24 cellular contexts compared by ENCODE assay signal in genomic region chr5:157506066-157506590, GRCh38. TPM values are rescaled to one million over a fixed set of nuclear protein-coding genes. Genes with fewer than 3 reads are reported as not detected.
DNase-seq lines count a peak whose midpoint lies in the region; ATAC-seq and TF ChIP-seq lines count a peak whose summit lies in the region.
"Had no signal": no experiment of that assay in that cellular context is flagged by ENCODE, and none has a peak within 500 bp of the region (broad histone marks: within the 10 kb centered on the region; RNA-seq: fewer than 3 reads in every experiment).

No MANE protein-coding gene starts in this region.

- no peaks in the 10 kb centered on the region for H3K27me3 ChIP-seq in SJCRH30
- no peaks in the 10 kb centered on the region for H3K27me3 ChIP-seq in transverse colon

- H3K4me1 Mint-ChIP-seq in activated CD8-positive, alpha-beta T cell treated with anti-CD3 and anti-CD28 coated beads, Interleukin-2, amount 10 ng/mL, durations not matched to agents 7 days and 5 days (ENCODE audit: low read depth), result peaks cover 30% of the 10 kb centered on the region
- no peaks in the 10 kb centered on the region for H3K4me1 Mint-ChIP-seq in activated CD8-positive, alpha-beta T cell treated with anti-CD3 and anti-CD28 coated beads for 36 hours (ENCODE audit: low read depth)
- peaks cover 22 to 33% of the 10 kb centered on the region in 2 donors for H3K4me1 Mint-ChIP-seq in natural killer cell treated with Interleukin-12 subunit alpha and Interleukin-12 subunit beta and Interleukin-15 and Interleukin-18, amount 100 ng/mL, for 72 hours (ENCODE audit: low read depth in 2 of 2)

- ATAC-seq in activated CD8-positive, alpha-beta T cell treated with anti-CD3 and anti-CD28 coated beads, Interleukin-2, amount 10 ng/mL, durations not matched to agents 7 days and 5 days, result no peak
- no peak for ATAC-seq in activated CD8-positive, alpha-beta T cell treated with anti-CD3 and anti-CD28 coated beads for 36 hours
- no peak for ATAC-seq in natural killer cell treated with Interleukin-12 subunit alpha and Interleukin-12 subunit beta and Interleukin-15 and Interleukin-18, amount 100 ng/mL, for 72 hours
- ATAC-seq: A549; activated naive CD8-positive, alpha-beta T cell treated with anti-CD3 and anti-CD28 coated beads, Interleukin-2, amount 50 U/mL, for 24 hours had no signal

- TF ChIP-seq EP300 in transverse colon (IDR thresholded peaks at IDR 0.05; ENCODE audit: low read depth), result no peak

- peaks cover 80% of the 10 kb centered on the region for H3K36me3 Mint-ChIP-seq in activated CD8-positive, alpha-beta T cell treated with anti-CD3 and anti-CD28 coated beads, Interleukin-2, amount 10 ng/mL, durations not matched to agents 7 days and 5 days (ENCODE audit: low read depth)
- H3K36me3 Mint-ChIP-seq in activated CD8-positive, alpha-beta T cell treated with anti-CD3 and anti-CD28 coated beads for 36 hours (ENCODE audit: low read depth), result no peaks in the 10 kb centered on the region
- H3K36me3 Mint-ChIP-seq in natural killer cell treated with Interleukin-12 subunit alpha and Interleukin-12 subunit beta and Interleukin-15 and Interleukin-18, amount 100 ng/mL, for 72 hours, result peaks cover 46% of the 10 kb centered on the region
- H3K36me3 Mint-ChIP-seq: immature natural killer cell had no signal

- H3K27me3 Mint-ChIP-seq in activated CD8-positive, alpha-beta T cell treated with anti-CD3 and anti-CD28 coated beads, Interleukin-2, amount 10 ng/mL, durations not matched to agents 7 days and 5 days (ENCODE audit: low read depth), result no peaks in the 10 kb centered on the region
- H3K27me3 Mint-ChIP-seq in activated CD8-positive, alpha-beta T cell treated with anti-CD3 and anti-CD28 coated beads for 36 hours, result no peaks in the 10 kb centered on the region
- H3K27me3 Mint-ChIP-seq in natural killer cell treated with Interleukin-12 subunit alpha and Interleukin-12 subunit beta and Interleukin-15 and Interleukin-18, amount 100 ng/mL, for 72 hours, result no peaks in the 10 kb centered on the region
- H3K27me3 Mint-ChIP-seq: activated naive CD8-positive, alpha-beta T cell treated with anti-CD3 and anti-CD28 coated beads, Interleukin-2, amount 50 U/mL, for 24 hours had no signal

- intact Hi-C loops in activated CD8-positive, alpha-beta T cell treated with anti-CD3 and anti-CD28 coated beads for 36 hours (cut with micrococcal nuclease), result no loop called here
- intact Hi-C loops in transverse colon (cut with DNase I; ENCODE audit: low total_unique reads), result no loop called here

- CTCF ChIA-PET in activated CD8-positive, alpha-beta T cell treated with anti-CD3 and anti-CD28 coated beads, Interleukin-2, amount 10 ng/mL, durations not matched to agents 7 days and 5 days (lab: Charles Lee), result no interaction called here
- CTCF ChIA-PET in activated CD8-positive, alpha-beta T cell treated with anti-CD3 and anti-CD28 coated beads for 36 hours (lab: Charles Lee), result interaction anchor here (0.9 kb wide), 1 partner anchor 34 kb away, joined by 3 read pairs; no protein-coding TSS in a partner anchor

- no peak overlapping the region for H3K4me3 Mint-ChIP-seq in activated CD8-positive, alpha-beta T cell treated with anti-CD3 and anti-CD28 coated beads, Interleukin-2, amount 10 ng/mL, durations not matched to agents 7 days and 5 days
- H3K4me3 Mint-ChIP-seq in activated CD8-positive, alpha-beta T cell treated with anti-CD3 and anti-CD28 coated beads for 36 hours, result no peak overlapping the region
- no peak overlapping the region for H3K4me3 Mint-ChIP-seq in natural killer cell treated with Interleukin-12 subunit alpha and Interleukin-12 subunit beta and Interleukin-15 and Interleukin-18, amount 100 ng/mL, for 72 hours
- H3K4me3 Mint-ChIP-seq: activated naive CD8-positive, alpha-beta T cell treated with anti-CD3 and anti-CD28 coated beads, Interleukin-2, amount 50 U/mL, for 24 hours; CD14-positive monocyte; dendritic cell treated with granulocyte-macrophage colony-stimulating factor and Interleukin-4, amounts not matched to agents 40 ng/mL and 50 ng/mL, for 4 days; immature natural killer cell had no signal

- H3K9me3 ChIP-seq in SJCRH30 (replicated peaks) (no peaks in the 10 kb centered on the region), transverse colon (no peaks in the 10 kb centered on the region)
- H3K9me3 ChIP-seq: A549, mucosa of descending colon had no signal

- DNase-seq in activated CD8-positive, alpha-beta T cell treated with anti-CD3 and anti-CD28 coated beads, Interleukin-2, amount 10 ng/mL, durations not matched to agents 7 days and 5 days, result no peak
- no peak for DNase-seq in activated CD8-positive, alpha-beta T cell treated with anti-CD3 and anti-CD28 coated beads for 36 hours
- DNase-seq in SJCRH30 (peak; percentile 24 to 69), fibroblast of villous mesenchyme (ENCODE audit: low read depth) (peak; percentile 79), transverse colon (no peak), kidney glomerular epithelial cell (lab: John Stamatoyannopoulos, UW) (no peak), dermis blood vessel endothelial cell (no peak)
- no peak for DNase-seq in natural killer cell treated with Interleukin-12 subunit alpha and Interleukin-12 subunit beta and Interleukin-15 and Interleukin-18, amount 100 ng/mL, for 72 hours (ENCODE audit: low spot score)
- DNase-seq: activated naive CD8-positive, alpha-beta T cell treated with anti-CD3 and anti-CD28 coated beads, Interleukin-2, amount 50 U/mL, for 24 hours; DMS 273 treated with DMSO at 0.1 percent for 48 hours; GF-D8; immature natural killer cell; left ventricle myocardium superior; NCI-H187; NCI-H2227 treated with DMSO at 0.1 percent for 48 hours; NCI-H82; SHP77; stimulated activated CD4-positive, alpha-beta T cell treated with anti-CD3 and anti-CD28 coated beads, Interleukin-4, amount 100 ng/mL, for 24 hours had no signal

- TF ChIP-seq CTCF in activated CD8-positive, alpha-beta T cell treated with anti-CD3 and anti-CD28 coated beads for 36 hours (IDR thresholded peaks at IDR 0.05), result no peak
- TF ChIP-seq CTCF in fibroblast of villous mesenchyme (IDR thresholded peaks at IDR 0.05; ENCODE audit: insufficient read depth, low read depth, low read length) (no peak), transverse colon (IDR thresholded peaks at IDR 0.05) (no peak)

- H3K9me3 Mint-ChIP-seq in activated CD8-positive, alpha-beta T cell treated with anti-CD3 and anti-CD28 coated beads, Interleukin-2, amount 10 ng/mL, durations not matched to agents 7 days and 5 days (ENCODE audit: insufficient read depth), result no peaks in the 10 kb centered on the region
- H3K9me3 Mint-ChIP-seq in activated CD8-positive, alpha-beta T cell treated with anti-CD3 and anti-CD28 coated beads for 36 hours, result no peaks in the 10 kb centered on the region
- no peaks in the 10 kb centered on the region for H3K9me3 Mint-ChIP-seq in natural killer cell treated with Interleukin-12 subunit alpha and Interleukin-12 subunit beta and Interleukin-15 and Interleukin-18, amount 100 ng/mL, for 72 hours
- H3K9me3 Mint-ChIP-seq: activated naive CD8-positive, alpha-beta T cell treated with anti-CD3 and anti-CD28 coated beads, Interleukin-2, amount 50 U/mL, for 24 hours; dendritic cell treated with granulocyte-macrophage colony-stimulating factor and Interleukin-4, amounts not matched to agents 40 ng/mL and 50 ng/mL, for 4 days; immature natural killer cell had no signal

- 39 to 54% methylated on average over 3 of the region's 3 CpGs for WGBS in transverse colon (ENCODE audit: low coverage in 1 of 2), 2 donors

- H3K36me3 ChIP-seq in SJCRH30 (peaks cover 43% of the 10 kb centered on the region), transverse colon (no peaks in the 10 kb centered on the region)

- peak overlapping the region; percentile 58 for H3K27ac Mint-ChIP-seq in activated CD8-positive, alpha-beta T cell treated with anti-CD3 and anti-CD28 coated beads, Interleukin-2, amount 10 ng/mL, durations not matched to agents 7 days and 5 days
- no peak overlapping the region for H3K27ac Mint-ChIP-seq in activated CD8-positive, alpha-beta T cell treated with anti-CD3 and anti-CD28 coated beads for 36 hours
- peak overlapping the region in 1 of 2 donors; percentile 21 for H3K27ac Mint-ChIP-seq in natural killer cell treated with Interleukin-12 subunit alpha and Interleukin-12 subunit beta and Interleukin-15 and Interleukin-18, amount 100 ng/mL, for 72 hours
- H3K27ac Mint-ChIP-seq: activated naive CD8-positive, alpha-beta T cell treated with anti-CD3 and anti-CD28 coated beads, Interleukin-2, amount 50 U/mL, for 24 hours; CD14-positive monocyte; immature natural killer cell had no signal

- peak overlapping the region; percentile 80 for H3K27ac ChIP-seq in SJCRH30
- H3K27ac ChIP-seq in transverse colon, result peak overlapping the region; percentile 0 to 50 (median 14)
- H3K27ac ChIP-seq: A549, KMS-11 had no signal

- H3K4me1 ChIP-seq in SJCRH30 (peaks cover 57% of the 10 kb centered on the region), transverse colon (peaks cover 10 to 23% (median 21%) of the 10 kb centered on the region in 4 donors)

- POLR2A ChIA-PET in activated CD8-positive, alpha-beta T cell treated with anti-CD3 and anti-CD28 coated beads, Interleukin-2, amount 10 ng/mL, durations not matched to agents 7 days and 5 days (lab: Charles Lee), result no interaction called here
- POLR2A ChIA-PET in activated CD8-positive, alpha-beta T cell treated with anti-CD3 and anti-CD28 coated beads for 36 hours (lab: Charles Lee), result no interaction called here

- in situ Hi-C loops in transverse colon (cut with MboI; ENCODE audit: low pct_ligation_motif_present in 1 of 4, low pct_unique_long_range_greater_than_20kb in 1 of 4, low sequenced_read_pairs in 3 of 4), result no loop called here

- H3K4me3 ChIP-seq in SJCRH30 (no peak overlapping the region), fibroblast of villous mesenchyme (ENCODE audit: low read depth, low read length) (no peak overlapping the region), transverse colon (no peak overlapping the region)
- H3K4me3 ChIP-seq: A549, mucosa of descending colon had no signal

- no peak for TF ChIP-seq POLR2A in transverse colon (IDR thresholded peaks at IDR 0.05)

RNA-seq across cellular contexts. Expression of gene NIPAL4, which starts 46.1 kb away (rescaled TPM):
- total RNA-seq in activated CD8-positive, alpha-beta T cell treated with anti-CD3 and anti-CD28 coated beads, Interleukin-2, amount 10 ng/mL, durations not matched to agents 7 days and 5 days, result not detected
- total RNA-seq in activated CD8-positive, alpha-beta T cell treated with anti-CD3 and anti-CD28 coated beads for 36 hours, result under 1 TPM; 0.29 to 0.72 TPM
- total RNA-seq in SJCRH30 (2014; rRNA removed; shearing (Covaris generic)), result not detected in 2 replicates
- total RNA-seq in fibroblast of villous mesenchyme (1.7 and 2.3 TPM in 2 replicates), transverse colon (under 1 TPM in 2 of 4 donors, not detected in 2; 0.48 to 0.82 TPM), dermis blood vessel endothelial cell (not detected in 2 replicates)
- 1 to 10 TPM in 1 of 2 donors, under 1 TPM in 1; 0.43 to 1.2 TPM for total RNA-seq in natural killer cell treated with Interleukin-12 subunit alpha and Interleukin-12 subunit beta and Interleukin-15 and Interleukin-18, amount 100 ng/mL, for 72 hours
- total RNA-seq: H4, left ventricle myocardium superior had no signal

Comparison
In these comparisons a context has a peak if more than half of its experiments do, and no peak if none do; other contexts are left out.
1. DNase-seq: peak in SJCRH30 (2 of 2) and fibroblast of villous mesenchyme (single experiment); none in activated CD8-positive, alpha-beta T cell treated with anti-CD3 and anti-CD28 coated beads, Interleukin-2, amount 10 ng/mL, durations not matched to agents 7 days and 5 days (single experiment), activated CD8-positive, alpha-beta T cell treated with anti-CD3 and anti-CD28 coated beads for 36 hours (single experiment), transverse colon (single experiment), kidney glomerular epithelial cell (single experiment), natural killer cell treated with Interleukin-12 subunit alpha and Interleukin-12 subunit beta and Interleukin-15 and Interleukin-18, amount 100 ng/mL, for 72 hours (single experiment) and dermis blood vessel endothelial cell (single experiment).